ENCODE assay signal across 31 cellular contexts in genomic region chr2:205066081-205066480, GRCh38.
"Had no signal": no experiment of that assay in that cellular context is flagged by ENCODE, and none has a peak within 500 bp of the region (broad histone marks: within the 10 kb centered on the region; RNA-seq: fewer than 3 reads in every experiment).

No MANE protein-coding gene starts in this region.

- H3K9ac ChIP-seq: parathyroid adenoma had no signal

- H3K27me3 ChIP-seq: esophagus squamous epithelium, heart right ventricle, neutrophil, right atrium auricular region, suprapubic skin, transverse colon, vagina had no signal

- H3K36me3 Mint-ChIP-seq: memory B cell; mesothelial cell of epicardium; naive B cell; natural killer cell treated with Interleukin-12 subunit alpha and Interleukin-12 subunit beta and Interleukin-15 and Interleukin-18, amount 100 ng/mL, for 72 hours had no signal

- H3K9me3 Mint-ChIP-seq: memory B cell; mesothelial cell of epicardium; naive B cell; natural killer cell treated with Interleukin-12 subunit alpha and Interleukin-12 subunit beta and Interleukin-15 and Interleukin-18, amount 100 ng/mL, for 72 hours; neural crest cell; stimulated activated naive CD8-positive, alpha-beta T cell treated with anti-CD3 and anti-CD28 coated beads, Interleukin-15, amount 100 ng/mL, for 72 hours had no signal

- DNase-seq: dermis blood vessel endothelial cell; effector memory CD4-positive, alpha-beta T cell; erythroblast; esophagus squamous epithelium; foreskin melanocyte; glutamatergic neuron; heart right ventricle; hippocampal formation; mucosa of descending colon; naive B cell; stimulated activated CD4-positive, alpha-beta T cell treated with anti-CD3 and anti-CD28 coated beads, Interleukin-12 subunit alpha, Interleukin-12 subunit beta, amount 100 ng/mL, for 4 hours; stimulated activated CD4-positive, alpha-beta T cell treated with anti-CD3 and anti-CD28 coated beads, Interleukin-1b, Interleukin-23, amount 100 ng/mL, for 48 hours; stimulated activated CD4-positive, alpha-beta T cell treated with anti-CD3 and anti-CD28 coated beads, Interleukin-4, amount 100 ng/mL, for 1 hour; stimulated activated CD8-positive, alpha-beta memory T cell treated with anti-CD3 and anti-CD28 coated beads, Interleukin-4, amount 100 ng/mL, for 48 hours; stimulated activated naive CD4-positive, alpha-beta T cell; stimulated activated naive CD8-positive, alpha-beta T cell treated with anti-CD3 and anti-CD28 coated beads, Interleukin-15, amount 100 ng/mL, for 72 hours; transverse colon had no signal

- H3K36me3 ChIP-seq: esophagus squamous epithelium, heart right ventricle, neutrophil, right atrium auricular region, suprapubic skin, transverse colon, vagina had no signal

- H3K79me2 ChIP-seq: parathyroid adenoma had no signal

- H3K4me3 Mint-ChIP-seq: memory B cell; mesothelial cell of epicardium; naive B cell; natural killer cell treated with Interleukin-12 subunit alpha and Interleukin-12 subunit beta and Interleukin-15 and Interleukin-18, amount 100 ng/mL, for 72 hours; neural crest cell; stimulated activated naive CD8-positive, alpha-beta T cell treated with anti-CD3 and anti-CD28 coated beads, Interleukin-15, amount 100 ng/mL, for 72 hours had no signal

- H3K9me3 ChIP-seq: esophagus squamous epithelium, heart right ventricle, mucosa of descending colon, neutrophil, right atrium auricular region, suprapubic skin, transverse colon, vagina had no signal

- H3K27ac Mint-ChIP-seq: memory B cell; mesothelial cell of epicardium; naive B cell; natural killer cell treated with Interleukin-12 subunit alpha and Interleukin-12 subunit beta and Interleukin-15 and Interleukin-18, amount 100 ng/mL, for 72 hours; progenitor cell of endocrine pancreas had no signal

- H3K4me1 Mint-ChIP-seq: memory B cell, naive B cell had no signal

- H3K4me2 ChIP-seq: smooth muscle cell had no signal

- H3K4me3 ChIP-seq: coronary artery, esophagus squamous epithelium, heart right ventricle, lung, mucosa of descending colon, right atrium auricular region, smooth muscle cell, suprapubic skin, transverse colon, vagina had no signal

- FAIRE-seq: islet of Langerhans had no signal

- H2AFZ ChIP-seq: parathyroid adenoma had no signal

- H3K4me1 ChIP-seq: esophagus squamous epithelium, heart right ventricle, parathyroid adenoma, right atrium auricular region, suprapubic skin, transverse colon, vagina had no signal

- H3K27ac ChIP-seq: coronary artery, esophagus squamous epithelium, heart right ventricle, neutrophil, parathyroid adenoma, right atrium auricular region, suprapubic skin, transverse colon, vagina had no signal

- H3K27me3 Mint-ChIP-seq: memory B cell; naive B cell; natural killer cell treated with Interleukin-12 subunit alpha and Interleukin-12 subunit beta and Interleukin-15 and Interleukin-18, amount 100 ng/mL, for 72 hours; progenitor cell of endocrine pancreas; stimulated activated naive CD8-positive, alpha-beta T cell treated with anti-CD3 and anti-CD28 coated beads, Interleukin-15, amount 100 ng/mL, for 72 hours had no signal
